ENCODE assay signal across 8 cellular contexts in genomic region chr10:32207544-32207943, GRCh38.
DNase-seq lines count a peak whose midpoint lies in the region; ATAC-seq and TF ChIP-seq lines count a peak whose summit lies in the region.

No MANE protein-coding gene starts in this region.

- H3K27me3 ChIP-seq in CD4-positive, CD25-positive, alpha-beta regulatory T cell (ENCODE audit: control insufficient read depth, insufficient read depth, low read length): no peaks in the 10 kb centered on the region
- no peaks in the 10 kb centered on the region for H3K27me3 ChIP-seq in thoracic aorta (replicated peaks; ENCODE audit: insufficient read depth)

- H3K36me3 ChIP-seq in CD4-positive, CD25-positive, alpha-beta regulatory T cell (ENCODE audit: control insufficient read depth, insufficient read depth, low read length): no peaks in the 10 kb centered on the region
- no peaks in the 10 kb centered on the region for H3K36me3 ChIP-seq in mucosa of descending colon (ENCODE audit: low read depth)
- no peaks in the 10 kb centered on the region for H3K36me3 ChIP-seq in thoracic aorta

- intact Hi-C loops in mucosa of descending colon (cut with DNase I, micrococcal nuclease): no loop called here

- no peaks in the 10 kb centered on the region for H3K4me1 ChIP-seq in CD4-positive, CD25-positive, alpha-beta regulatory T cell (ENCODE audit: control insufficient read depth, insufficient read depth, low read length, poor library complexity, severe bottlenecking)
- H3K4me1 ChIP-seq in mucosa of descending colon (ENCODE audit: low read depth) (no peaks in the 10 kb centered on the region), thoracic aorta (ENCODE audit: control insufficient read depth in 1 of 2, low read depth in 2 of 2) (peaks cover 0 to 11% of the 10 kb centered on the region in 2 donors)

- no peaks in the 10 kb centered on the region for H3K9me3 ChIP-seq in CD4-positive, CD25-positive, alpha-beta regulatory T cell (ENCODE audit: control insufficient read depth in 2 of 2, low read length in 2 of 2)
- no peaks in the 10 kb centered on the region for H3K9me3 ChIP-seq in mucosa of descending colon
- no peaks in the 10 kb centered on the region for H3K9me3 ChIP-seq in thoracic aorta

- DNase-seq in CD4-positive, CD25-positive, alpha-beta regulatory T cell: peak; percentile 30 to 71 (median 43)
- peak; percentile 24 for DNase-seq in M059J (ENCODE audit: low read depth)
- peak; percentile 40 for DNase-seq in activated CD4-positive, alpha-beta T cell treated with anti-CD3 and anti-CD28 coated beads for 1 hour
- DNase-seq in choroid plexus epithelial cell (ENCODE audit: low read depth): peak; percentile 66
- peak in 2 of 3 donors; percentile 76 to 87 for DNase-seq in mucosa of descending colon
- no peak for DNase-seq in thoracic aorta (ENCODE audit: low spot score)

- ATAC-seq in CD4-positive, CD25-positive, alpha-beta regulatory T cell (ENCODE audit: low read depth in 2 of 2): peak; percentile 56 to 61
- ATAC-seq in GM19395 (IDR thresholded peaks at IDR 0.05; ENCODE audit: unreplicated experiment): peak; percentile 56
- ATAC-seq in mucosa of descending colon: peak; percentile 90
- ATAC-seq in thoracic aorta (ENCODE audit: insufficient number of reproducible peaks, low FRiP score, low read depth): no peak
- no peak for ATAC-seq in HG02623 (IDR thresholded peaks at IDR 0.05; ENCODE audit: unreplicated experiment)

- H3K4me1 Mint-ChIP-seq in CD4-positive, CD25-positive, alpha-beta regulatory T cell: peaks cover 2 to 27% (median 5%) of the 10 kb centered on the region in 4 donors

- H3K9me3 Mint-ChIP-seq in CD4-positive, CD25-positive, alpha-beta regulatory T cell: peaks cover 0 to 7% (median 0%) of the 10 kb centered on the region in 7 donors

- no peak overlapping the region for H3K4me3 Mint-ChIP-seq in CD4-positive, CD25-positive, alpha-beta regulatory T cell

- no peak overlapping the region for H3K27ac Mint-ChIP-seq in CD4-positive, CD25-positive, alpha-beta regulatory T cell

- H3K27ac ChIP-seq in CD4-positive, CD25-positive, alpha-beta regulatory T cell (ENCODE audit: insufficient read depth, low read length, poor library complexity, severe bottlenecking): no peak overlapping the region
- no peak overlapping the region for H3K27ac ChIP-seq in thoracic aorta

- peak; percentile 90 for TF ChIP-seq CTCF in choroid plexus epithelial cell (conservative IDR thresholded peaks at IDR 0.05; ENCODE audit: low read depth, low read length)
- peak; percentile 40 for TF ChIP-seq CTCF in mucosa of descending colon (IDR thresholded peaks at IDR 0.05)
- TF ChIP-seq CTCF in thoracic aorta (IDR thresholded peaks at IDR 0.05): peak; percentile 62

- peaks cover 6% of the 10 kb centered on the region for H3K36me3 Mint-ChIP-seq in CD4-positive, CD25-positive, alpha-beta regulatory T cell

- H3K27me3 Mint-ChIP-seq in CD4-positive, CD25-positive, alpha-beta regulatory T cell: peaks cover 10% of the 10 kb centered on the region

- H3K4me3 ChIP-seq in CD4-positive, CD25-positive, alpha-beta regulatory T cell (ENCODE audit: low read depth, low read length): no peak overlapping the region
- H3K4me3 ChIP-seq in choroid plexus epithelial cell (ENCODE audit: low read depth, low read length): no peak overlapping the region
- H3K4me3 ChIP-seq in mucosa of descending colon: no peak overlapping the region
- H3K4me3 ChIP-seq in thoracic aorta: no peak overlapping the region

Comparison
In these comparisons a context has a peak if more than half of its experiments do, and no peak if none do; other contexts are left out.
1. ATAC-seq: peak in CD4-positive, CD25-positive, alpha-beta regulatory T cell (2 of 2), GM19395 (single experiment) and mucosa of descending colon (single experiment); none in thoracic aorta (single experiment) and HG02623 (single experiment).
2. CTCF ChIP-seq: peak in every context shown above with its lines; median percentile 90 in choroid plexus epithelial cell; 62 in thoracic aorta; 40 in mucosa of descending colon.